Comparison of ENCODE assay signal across 10 cellular contexts in genomic region chr4:53508446-53508845, GRCh38.
DNase-seq lines count a peak whose midpoint lies in the region; ATAC-seq and TF ChIP-seq lines count a peak whose summit lies in the region.
"Had no signal": no experiment of that assay in that cellular context is flagged by ENCODE, and none has a peak within 500 bp of the region (broad histone marks: within the 10 kb centered on the region; RNA-seq: fewer than 3 reads in every experiment).

No MANE protein-coding gene starts in this region.

- ATAC-seq in mucosa of descending colon (peak; percentile 19), GM21576 (IDR thresholded peaks at IDR 0.05; ENCODE audit: unreplicated experiment) (no peak)

- H3K9me3 ChIP-seq in mucosa of descending colon (no peaks in the 10 kb centered on the region), Peyer's patch (no peaks in the 10 kb centered on the region)
- H3K9me3 ChIP-seq: esophagus squamous epithelium had no signal

- H3K27ac ChIP-seq in brain microvascular endothelial cell: peak overlapping the region; percentile 51
- peak overlapping the region in 1 of 4 donors; percentile 23 for H3K27ac ChIP-seq in Peyer's patch
- no peak overlapping the region for H3K27ac ChIP-seq in caudate nucleus (ENCODE audit: low read depth, low read length)

- DNase-seq in AG20443 (ENCODE audit: low spot score) (peak; percentile 29), HT1080 (ENCODE audit: low read depth) (peak; percentile 67), brain microvascular endothelial cell (peak; percentile 68), mucosa of descending colon (no peak), Peyer's patch (no peak), caudate nucleus (lab: John Stamatoyannopoulos, UW) (no peak), NOMO-1 treated with dmso at 0.1 percent for 144 hours (lab: John Stamatoyannopoulos, UW; ENCODE audit: unreplicated experiment) (no peak)
- DNase-seq: COR-L47, esophagus squamous epithelium had no signal

- intact Hi-C loops in mucosa of descending colon (cut with DNase I, micrococcal nuclease): no loop called here

- no peaks in the 10 kb centered on the region for H3K27me3 ChIP-seq in brain microvascular endothelial cell (replicated peaks)
- H3K27me3 ChIP-seq in Peyer's patch: no peaks in the 10 kb centered on the region
- H3K27me3 ChIP-seq: esophagus squamous epithelium had no signal

- no peaks in the 10 kb centered on the region for H3K36me3 ChIP-seq in brain microvascular endothelial cell (replicated peaks)
- no peaks in the 10 kb centered on the region for H3K36me3 ChIP-seq in mucosa of descending colon (ENCODE audit: low read depth)
- H3K36me3 ChIP-seq in Peyer's patch: no peaks in the 10 kb centered on the region

- in situ Hi-C loops in brain microvascular endothelial cell (cut with HindIII; ENCODE audit: low pct_ligation_motif_present, low sequenced_read_pairs): no loop called here

- peak; percentile 47 for TF ChIP-seq CTCF in brain microvascular endothelial cell (IDR thresholded peaks at IDR 0.05; ENCODE audit: low read depth, low read length, missing control alignments)
- no peak for TF ChIP-seq CTCF in mucosa of descending colon (IDR thresholded peaks at IDR 0.05)
- TF ChIP-seq CTCF in Peyer's patch (IDR thresholded peaks at IDR 0.05): no peak

- no peak overlapping the region for H3K4me3 ChIP-seq in brain microvascular endothelial cell (ENCODE audit: low read depth, low read length)
- H3K4me3 ChIP-seq in mucosa of descending colon: no peak overlapping the region
- no peak overlapping the region for H3K4me3 ChIP-seq in Peyer's patch

- H3K4me1 ChIP-seq in mucosa of descending colon (ENCODE audit: low read depth) (no peaks in the 10 kb centered on the region), Peyer's patch (no peaks in the 10 kb centered on the region)

- no peak for TF ChIP-seq POLR2A in Peyer's patch (IDR thresholded peaks at IDR 0.05)

Comparison
In these comparisons a context has a peak if more than half of its experiments do, and no peak if none do; other contexts are left out.
1. DNase-seq: peak in AG20443 (single experiment), HT1080 (single experiment) and brain microvascular endothelial cell (single experiment); none in mucosa of descending colon (0 of 3), Peyer's patch (0 of 3), caudate nucleus (0 of 61) and NOMO-1 treated with dmso at 0.1 percent for 144 hours (single experiment).